8 cellular contexts compared by ENCODE assay signal in genomic region chr11:78079232-78080083, GRCh38. TPM values are rescaled to one million over a fixed set of nuclear protein-coding genes. Genes with fewer than 3 reads are reported as not detected.
DNase-seq lines count a peak whose midpoint lies in the region; ATAC-seq and TF ChIP-seq lines count a peak whose summit lies in the region.

Gene NDUFC2, minus strand, starts transcription at chr11:78079862. Its CDS starts 118 bp downstream, at chr11:78079744.

- H3K4me1 ChIP-seq in OCI-LY1 (ENCODE audit: insufficient read depth, low read length, severe bottlenecking), result peaks cover 33% of the 10 kb centered on the region

- H3K9me2 ChIP-seq in OCI-LY1 (ENCODE audit: low read depth, low read length), result no peaks in the 10 kb centered on the region

- TF ChIP-seq CTCF in OCI-LY1 (IDR thresholded peaks at IDR 0.05; ENCODE audit: low read length) (no peak), epithelial cell of esophagus (IDR thresholded peaks at IDR 0.05; ENCODE audit: insufficient read depth, low read depth, low read length, missing control alignments) (no peak)

- peak within 1 kb of the TSS; percentile 92 for H3K9ac ChIP-seq in OCI-LY1 (ENCODE audit: low read length)

- H3K27ac ChIP-seq in OCI-LY1 (ENCODE audit: low read depth, low read length, poor library complexity, severe bottlenecking), result peak within 1 kb of the TSS; percentile 32

- peak; percentile 72 for ATAC-seq in GM19467 (IDR thresholded peaks at IDR 0.05; ENCODE audit: unreplicated experiment)

- DNase-seq in CMK (ENCODE audit: low read depth) (peak; percentile 84), HT-29 (ENCODE audit: low spot score) (peak; percentile 84), activated T-cell treated with anti-CD3 and anti-CD28 coated beads for 24 hours (ENCODE audit: low read depth) (peak; percentile 57), epithelial cell of esophagus (ENCODE audit: low read depth) (peak; percentile 80), middle frontal gyrus (ENCODE audit: extremely low spot score, low spot score) (peak; percentile 66)
- DNase-seq in stimulated activated CD8-positive, alpha-beta memory T cell treated with anti-CD3 and anti-CD28 coated beads, Interleukin-2, amount 100 ng/mL, for 1 hour (ENCODE audit: low read depth in 2 of 2), result peak; percentile 33 to 48

- peak within 1 kb of the TSS; percentile 81 for H3K4me2 ChIP-seq in OCI-LY1 (ENCODE audit: low read length)

- no peaks in the 10 kb centered on the region for H3F3A ChIP-seq in OCI-LY1 (ENCODE audit: insufficient read depth, low read length)

- peaks cover 48% of the 10 kb centered on the region for H3K79me2 ChIP-seq in OCI-LY1 (ENCODE audit: insufficient read depth, low read length)

- peaks cover 3% of the 10 kb centered on the region; the same call in 1 of the 2 replicates for H3K9me3 ChIP-seq in OCI-LY1 (ENCODE audit: low read length)

- peak within 1 kb of the TSS; percentile 96 for H2AFZ ChIP-seq in OCI-LY1 (ENCODE audit: low read length)

- no peaks in the 10 kb centered on the region for H3K27me3 ChIP-seq in OCI-LY1 (ENCODE audit: insufficient read depth, low read length)

- peak within 1 kb of the TSS; percentile 88 for H3K4me3 ChIP-seq in OCI-LY1 (ENCODE audit: low read depth, low read length, poor library complexity, severe bottlenecking)
- peak within 1 kb of the TSS; percentile 95 for H3K4me3 ChIP-seq in epithelial cell of esophagus (ENCODE audit: low read length)

- no peaks in the 10 kb centered on the region for H4K20me1 ChIP-seq in OCI-LY1 (ENCODE audit: insufficient read depth, low read length)

- peaks cover 12% of the 10 kb centered on the region; the same call in 1 of the 2 replicates for H3K36me3 ChIP-seq in OCI-LY1 (ENCODE audit: insufficient read depth, low read length)

RNA-seq across cellular contexts. Expression of gene NDUFC2, which starts in this region (rescaled TPM):
- total RNA-seq in HT-29 (2014; rRNA removed; shearing (Covaris generic)), result 150 and 196 TPM in 2 replicates

Comparison
In these comparisons a context has a peak if more than half of its experiments do, and no peak if none do; other contexts are left out.
1. Peak in every context shown above with its lines: DNase-seq, ATAC-seq, H3K4me3 ChIP-seq and H3K27ac ChIP-seq.